Comparison of ENCODE assay signal across 23 cellular contexts in genomic region chr11:35709386-35709785, GRCh38.
"Had no signal": no experiment of that assay in that cellular context is flagged by ENCODE, and none has a peak within 500 bp of the region (broad histone marks: within the 10 kb centered on the region; RNA-seq: fewer than 3 reads in every experiment).

No MANE protein-coding gene starts in this region.

- H3K27ac ChIP-seq: HL-60, RWPE1 had no signal

- FAIRE-seq: HTR-8/SVneo had no signal

- H3K4me3 Mint-ChIP-seq: IgD-negative memory B cell had no signal

- H3K9me3 ChIP-seq: SK-N-SH had no signal

- H3K27me3 Mint-ChIP-seq: IgD-negative memory B cell had no signal

- H3K27ac Mint-ChIP-seq: IgD-negative memory B cell had no signal

- DNase-seq: KBM-7; MV-4-11; NCI-H1048; NCI-H1105; NCI-H1417; NCI-H1436 treated with DMSO at 0.1 percent for 48 hours; NCI-H1694; NCI-H187 treated with DMSO at 0.1 percent for 48 hours; NCI-H2029 treated with DMSO at 0.1 percent for 48 hours; NCI-H2171 treated with DMSO at 0.1 percent for 48 hours; NCI-H345; NCI-H446 treated with DMSO at 0.1 percent for 48 hours; NCI-H510A treated with DMSO at 0.1 percent for 48 hours; NCI-H526; NCI-H748 treated with DMSO at 0.1 percent for 48 hours; NK-92 treated with Interleukin-12 subunit alpha and Interleukin-12 subunit beta, amount 100 ng/mL, for 24 hours; PC-3; SHP77; SK-N-SH had no signal
